ENCODE assay signal across 3 cellular contexts in the genomic region with DNA sequence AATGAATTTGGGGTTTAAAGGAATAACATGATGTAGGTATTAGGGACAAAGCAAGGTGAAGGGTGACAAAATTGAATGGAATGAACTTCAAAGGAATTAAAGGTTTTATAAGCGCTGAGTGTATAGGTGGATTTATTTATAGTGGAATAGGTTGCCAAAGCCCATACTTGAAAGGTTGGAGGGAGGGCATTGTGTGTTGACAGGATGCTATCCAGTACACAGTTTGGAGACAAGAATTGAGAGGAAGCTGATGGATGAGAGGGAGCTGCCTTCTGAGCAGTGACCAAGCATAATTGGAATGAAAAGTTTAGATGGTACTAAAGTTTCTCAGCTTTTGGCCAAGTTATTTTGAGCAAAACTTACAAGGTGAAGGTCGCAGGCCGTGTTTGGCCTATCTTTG.
A peak's percentile ranks its signal among the peaks of the same experiment; 100 is the strongest.
TF ChIP-seq lines count a peak whose summit lies in the region.

No MANE protein-coding gene starts in this region.

TF ChIP-seq in GM12891, 5 proteins besides CTCF, POLR2A, EP300 and RAD21:
- no peak for TF ChIP-seq POU2F2 (IDR thresholded peaks at IDR 0.05; ENCODE audit: low read depth, low read length)
TF ChIP-seq in GM12891: peak in this region for 0.

TF ChIP-seq in IMR-90, 13 proteins besides CTCF, POLR2A, EP300 and RAD21:
- no peak for TF ChIP-seq BHLHE40 (IDR thresholded peaks at IDR 0.05; ENCODE audit: low read depth, low read length)
TF ChIP-seq in IMR-90: peak in this region for 0.

TF ChIP-seq in endothelial cell of umbilical vein, 7 proteins besides CTCF, POLR2A, EP300 and RAD21:
- TF ChIP-seq GATA2 (IDR thresholded peaks at IDR 0.05; ENCODE audit: insufficient read depth, insufficient read length, low read depth, low read length) = no peak
- peak; percentile 15 for TF ChIP-seq POLR2AphosphoS5 (IDR thresholded peaks at IDR 0.05; ENCODE audit: insufficient read depth, low read depth, low read length)
